8 cellular contexts compared by ENCODE assay signal in the genomic region with DNA sequence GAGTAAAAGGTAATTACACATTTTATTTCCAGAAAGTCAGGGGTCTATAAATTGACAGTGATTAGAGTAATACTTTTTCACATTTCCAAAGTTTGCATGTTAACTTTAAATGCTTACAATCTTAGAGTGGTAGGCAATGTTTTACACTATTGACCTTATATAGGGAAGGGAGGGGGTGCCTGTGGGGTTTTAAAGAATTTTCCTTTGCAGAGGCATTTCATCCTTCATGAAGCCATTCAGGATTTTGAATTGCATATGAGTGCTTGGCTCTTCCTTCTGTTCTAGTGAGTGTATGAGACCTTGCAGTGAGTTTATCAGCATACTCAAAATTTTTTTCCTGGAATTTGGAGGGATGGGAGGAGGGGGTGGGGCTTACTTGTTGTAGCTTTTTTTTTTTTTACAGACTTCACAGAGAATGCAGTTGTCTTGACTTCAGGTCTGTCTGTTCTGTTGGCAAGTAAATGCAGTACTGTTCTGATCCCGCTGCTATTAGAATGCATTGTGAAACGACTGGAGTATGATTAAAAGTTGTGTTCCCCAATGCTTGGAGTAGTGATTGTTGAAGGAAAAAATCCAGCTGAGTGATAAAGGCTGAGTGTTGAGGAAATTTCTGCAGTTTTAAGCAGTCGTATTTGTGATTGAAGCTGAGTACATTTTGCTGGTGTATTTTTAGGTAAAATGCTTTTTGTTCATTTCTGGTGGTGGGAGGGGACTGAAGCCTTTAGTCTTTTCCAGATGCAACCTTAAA. TPM values are rescaled to one million over a fixed set of nuclear protein-coding genes. Genes with fewer than 3 reads are reported as not detected.
A peak's percentile ranks its signal among the peaks of the same experiment; 100 is the strongest.
DNase-seq lines count a peak whose midpoint lies in the region; ATAC-seq and TF ChIP-seq lines count a peak whose summit lies in the region.

No MANE protein-coding gene starts in this region.

- no CpG with 5 or more reads among the region's 3 CpGs for WGBS in iPS DF 6.9 (ENCODE audit: insufficient coverage, insufficient read length)

- POLR2A ChIA-PET in activated CD4-positive, alpha-beta T cell treated with anti-CD3 and anti-CD28 coated beads, Interleukin-2, amount 10 ng/mL, durations not matched to agents 7 days and 5 days (lab: Charles Lee), result interaction anchor here (0.6 to 15.5 kb wide), 6 partner anchors 32 to 693 kb away, joined by 3 to 781 read pairs (median 4); a partner anchor contains a TSS
- POLR2A ChIA-PET in activated CD4-positive, alpha-beta T cell treated with anti-CD3 and anti-CD28 coated beads for 36 hours (lab: Charles Lee), result interaction anchor here (0.7 to 25.9 kb wide), 9 partner anchors 8 to 693 kb away, joined by 3 to 1637 read pairs (median 7); a partner anchor contains a TSS

- intact Hi-C loops in activated CD4-positive, alpha-beta T cell treated with anti-CD3 and anti-CD28 coated beads for 36 hours (cut with DNase I, micrococcal nuclease), result no loop called here

- H3K27ac Mint-ChIP-seq in activated CD4-positive, alpha-beta T cell treated with anti-CD3 and anti-CD28 coated beads, Interleukin-2, amount 10 ng/mL, durations not matched to agents 7 days and 5 days, result peak overlapping the region; percentile 82
- no peak overlapping the region for H3K27ac Mint-ChIP-seq in activated CD4-positive, alpha-beta T cell treated with anti-CD3 and anti-CD28 coated beads for 36 hours

- H3K4me1 ChIP-seq in iPS DF 6.9 (ENCODE audit: control insufficient read depth, insufficient read depth, low read length), result no peaks in the 10 kb centered on the region

- no peak overlapping the region for H3K4me3 Mint-ChIP-seq in activated CD4-positive, alpha-beta T cell treated with anti-CD3 and anti-CD28 coated beads, Interleukin-2, amount 10 ng/mL, durations not matched to agents 7 days and 5 days
- H3K4me3 Mint-ChIP-seq in activated CD4-positive, alpha-beta T cell treated with anti-CD3 and anti-CD28 coated beads for 36 hours, result no peak overlapping the region

- DNase-seq in activated CD4-positive, alpha-beta T cell treated with anti-CD3 and anti-CD28 coated beads, Interleukin-2, amount 10 ng/mL, durations not matched to agents 7 days and 5 days, result no peak
- no peak for DNase-seq in activated CD4-positive, alpha-beta T cell treated with anti-CD3 and anti-CD28 coated beads for 36 hours
- DNase-seq in iPS DF 6.9 (ENCODE audit: low read depth, low spot score) (no peak), stromal cell of bone marrow (ENCODE audit: low read depth) (peak; percentile 40), mucosa of gallbladder (ENCODE audit: low spot score) (no peak)

- peak overlapping the region; percentile 11; the same call in 1 of the 2 replicates for H3K4me3 ChIP-seq in iPS DF 6.9 (ENCODE audit: low read length)

- H3K36me3 ChIP-seq in iPS DF 6.9 (ENCODE audit: control insufficient read depth, insufficient read depth, low read length), result peaks cover 26% of the 10 kb centered on the region; the same call in 1 of the 2 replicates

- no peak for TF ChIP-seq CTCF in VCaP (conservative IDR thresholded peaks at IDR 0.05)

- H3K27me3 Mint-ChIP-seq in activated CD4-positive, alpha-beta T cell treated with anti-CD3 and anti-CD28 coated beads, Interleukin-2, amount 10 ng/mL, durations not matched to agents 7 days and 5 days, result no peaks in the 10 kb centered on the region
- H3K27me3 Mint-ChIP-seq in activated CD4-positive, alpha-beta T cell treated with anti-CD3 and anti-CD28 coated beads for 36 hours, result no peaks in the 10 kb centered on the region

- peak overlapping the region; percentile 100 for H3K27ac ChIP-seq in VCaP
- H3K27ac ChIP-seq in iPS DF 6.9 (ENCODE audit: low read length), result no peak overlapping the region

- H3K9me3 Mint-ChIP-seq in activated CD4-positive, alpha-beta T cell treated with anti-CD3 and anti-CD28 coated beads, Interleukin-2, amount 10 ng/mL, durations not matched to agents 7 days and 5 days, result no peaks in the 10 kb centered on the region
- no peaks in the 10 kb centered on the region for H3K9me3 Mint-ChIP-seq in activated CD4-positive, alpha-beta T cell treated with anti-CD3 and anti-CD28 coated beads for 36 hours (ENCODE audit: low read depth)

- peaks cover 39% of the 10 kb centered on the region for H3K36me3 Mint-ChIP-seq in activated CD4-positive, alpha-beta T cell treated with anti-CD3 and anti-CD28 coated beads, Interleukin-2, amount 10 ng/mL, durations not matched to agents 7 days and 5 days (ENCODE audit: low read depth)
- H3K36me3 Mint-ChIP-seq in activated CD4-positive, alpha-beta T cell treated with anti-CD3 and anti-CD28 coated beads for 36 hours (ENCODE audit: low read depth), result peaks cover 2% of the 10 kb centered on the region

- CTCF ChIA-PET in activated CD4-positive, alpha-beta T cell treated with anti-CD3 and anti-CD28 coated beads, Interleukin-2, amount 10 ng/mL, durations not matched to agents 7 days and 5 days (lab: Charles Lee), result interaction anchor here (2.0 to 8.3 kb wide), 2 partner anchors 85 to 89 kb away, joined by 6 to 98 read pairs; no protein-coding TSS in a partner anchor
- CTCF ChIA-PET in activated CD4-positive, alpha-beta T cell treated with anti-CD3 and anti-CD28 coated beads for 36 hours (lab: Charles Lee), result interaction anchor here (0.6 to 7.6 kb wide), 2 partner anchors 84 to 484 kb away, joined by 3 to 209 read pairs; a partner anchor contains a TSS

- ATAC-seq in activated CD4-positive, alpha-beta T cell treated with anti-CD3 and anti-CD28 coated beads for 36 hours, result no peak
- ATAC-seq in GM21447 (IDR thresholded peaks at IDR 0.05; ENCODE audit: unreplicated experiment) (no peak), HG02588 (IDR thresholded peaks at IDR 0.05; ENCODE audit: unreplicated experiment) (no peak)

- no peaks in the 10 kb centered on the region for H3K27me3 ChIP-seq in iPS DF 6.9 (ENCODE audit: control insufficient read depth, insufficient read depth, low read length)

- no peaks in the 10 kb centered on the region for H3K9me3 ChIP-seq in iPS DF 6.9 (ENCODE audit: control insufficient read depth, insufficient read depth, low read length)

- peaks cover 44% of the 10 kb centered on the region for H3K4me1 Mint-ChIP-seq in activated CD4-positive, alpha-beta T cell treated with anti-CD3 and anti-CD28 coated beads, Interleukin-2, amount 10 ng/mL, durations not matched to agents 7 days and 5 days
- peaks cover 52% of the 10 kb centered on the region for H3K4me1 Mint-ChIP-seq in activated CD4-positive, alpha-beta T cell treated with anti-CD3 and anti-CD28 coated beads for 36 hours

RNA-seq across cellular contexts. Expression of a gene that starts 5.3 kb away (rescaled TPM):
- 1,000 to 10,000 TPM; 7,183 to 8,252 TPM for total RNA-seq in activated CD4-positive, alpha-beta T cell treated with anti-CD3 and anti-CD28 coated beads, Interleukin-2, amount 10 ng/mL, durations not matched to agents 7 days and 5 days
- 1,000 to 10,000 TPM; 7,016 to 9,748 TPM for total RNA-seq in activated CD4-positive, alpha-beta T cell treated with anti-CD3 and anti-CD28 coated beads for 36 hours
- 9,267 TPM for total RNA-seq in mucosa of gallbladder

RNA-seq across cellular contexts. Expression of a gene that starts 20.8 kb away (rescaled TPM):
- 10 to 100 TPM; 59.1 to 62.1 TPM for total RNA-seq in activated CD4-positive, alpha-beta T cell treated with anti-CD3 and anti-CD28 coated beads, Interleukin-2, amount 10 ng/mL, durations not matched to agents 7 days and 5 days
- 10 to 100 TPM; 66.5 to 78.8 TPM for total RNA-seq in activated CD4-positive, alpha-beta T cell treated with anti-CD3 and anti-CD28 coated beads for 36 hours
- 90.1 TPM for total RNA-seq in mucosa of gallbladder

RNA-seq across cellular contexts. Expression of a gene that starts 54.1 kb away (rescaled TPM):
- 10 to 100 TPM; 80.2 to 92.5 TPM for total RNA-seq in activated CD4-positive, alpha-beta T cell treated with anti-CD3 and anti-CD28 coated beads, Interleukin-2, amount 10 ng/mL, durations not matched to agents 7 days and 5 days
- 10 to 100 TPM; 57.8 to 72.7 TPM for total RNA-seq in activated CD4-positive, alpha-beta T cell treated with anti-CD3 and anti-CD28 coated beads for 36 hours
- total RNA-seq in mucosa of gallbladder, result 257 TPM
